In the genomic region with DNA sequence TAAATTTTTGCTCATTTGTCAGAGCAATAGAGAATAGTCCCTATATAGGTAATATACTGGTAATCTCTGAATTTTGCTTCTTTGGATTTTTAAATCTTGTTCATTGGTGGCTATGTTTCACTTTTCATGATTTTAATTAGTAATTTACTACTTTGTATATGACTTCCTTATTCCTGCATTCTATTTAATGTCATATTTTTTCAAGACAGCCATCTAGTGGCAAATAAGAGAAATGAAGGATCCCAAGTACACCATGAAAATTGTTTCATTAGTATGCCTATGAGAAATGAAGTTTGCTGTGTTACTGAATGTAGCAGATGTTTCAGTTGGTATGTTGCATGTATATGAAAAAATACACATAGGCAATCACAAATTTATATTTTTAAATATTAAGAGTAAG, we compare ENCODE assay signal across 8 cellular contexts.
DNase-seq lines count a peak whose midpoint lies in the region; ATAC-seq and TF ChIP-seq lines count a peak whose summit lies in the region.

No MANE protein-coding gene starts in this region.

- no peak for TF ChIP-seq POLR2A in esophagus muscularis mucosa (IDR thresholded peaks at IDR 0.05; ENCODE audit: low read depth)

- H3K4me1 ChIP-seq in PC-9 (replicated peaks; ENCODE audit: insufficient read depth), result no peaks in the 10 kb centered on the region
- H3K4me1 ChIP-seq in esophagus muscularis mucosa, result no peaks in the 10 kb centered on the region
- H3K4me1 ChIP-seq in psoas muscle, result no peaks in the 10 kb centered on the region

- TF ChIP-seq CTCF in PC-9 (conservative IDR thresholded peaks at IDR 0.05), result peak; percentile 63
- peak; percentile 60 to 70 (median 61) for TF ChIP-seq CTCF in esophagus muscularis mucosa (IDR thresholded peaks at IDR 0.05)
- peak; percentile 60 for TF ChIP-seq CTCF in psoas muscle (IDR thresholded peaks at IDR 0.05)

- no TSS peak for BruUV-seq in PC-9 (replicated peaks; lab: Mats Ljungman, UMichigan)

- intact Hi-C loops in PC-9 (cut with micrococcal nuclease; ENCODE audit: unreplicated experiment), result loop anchor here (5.0 kb wide), 2 partner anchors 81 to 101 kb away; a partner anchor contains a TSS
- intact Hi-C loops in esophagus muscularis mucosa (cut with DNase I), result loop anchor here (2.0 kb wide), 1 partner anchor 99 kb away; no protein-coding TSS in a partner anchor
- intact Hi-C loops in psoas muscle (cut with DNase I), result loop anchor here (1.0 to 10.0 kb wide), 3 partner anchors 99 to 163 kb away; no protein-coding TSS in a partner anchor

- no peak overlapping the region for H2AFZ ChIP-seq in PC-9

- H3F3A ChIP-seq in PC-9 (ENCODE audit: insufficient read depth, low read depth), result no peaks in the 10 kb centered on the region

- no peaks in the 10 kb centered on the region for H4K20me1 ChIP-seq in PC-9 (ENCODE audit: insufficient read depth)

- CTCF ChIA-PET in PC-9 (lab: Charles Lee), result interaction anchor here (0.7 kb wide), 1 partner anchor 24 kb away, joined by 3 read pairs; no protein-coding TSS in a partner anchor

- no peak overlapping the region for H3K4me2 ChIP-seq in PC-9

- POLR2A ChIA-PET in PC-9 (lab: Charles Lee; ENCODE audit: unreplicated experiment), result no interaction called here

- H3K4me3 ChIP-seq in PC-9 (no peak overlapping the region), esophagus muscularis mucosa (no peak overlapping the region), psoas muscle (no peak overlapping the region)

- no peaks in the 10 kb centered on the region for H3K79me2 ChIP-seq in PC-9 (ENCODE audit: low read depth)

- peak; percentile 43 for ATAC-seq in GM18861 (IDR thresholded peaks at IDR 0.05; ENCODE audit: unreplicated experiment)
- peak in 1 of 4 donors; percentile 76 for ATAC-seq in psoas muscle
- no peak for ATAC-seq in HG02938 (IDR thresholded peaks at IDR 0.05; ENCODE audit: unreplicated experiment)
- no peak for ATAC-seq in HG03378 (IDR thresholded peaks at IDR 0.05; ENCODE audit: unreplicated experiment)
- no peak for ATAC-seq in HG02870 (IDR thresholded peaks at IDR 0.05; ENCODE audit: unreplicated experiment)

- H3K36me3 ChIP-seq in PC-9 (ENCODE audit: low read depth) (no peaks in the 10 kb centered on the region; the same call in 1 of the 2 replicates), esophagus muscularis mucosa (peaks cover 0 to 45% (median 14%) of the 10 kb centered on the region in 4 donors), psoas muscle (ENCODE audit: insufficient read depth in 1 of 2, low read depth in 1 of 2) (peaks cover 0 to 23% of the 10 kb centered on the region in 2 donors)

- no peaks in the 10 kb centered on the region for H3K9me2 ChIP-seq in PC-9 (ENCODE audit: insufficient read depth)

- no peaks in the 10 kb centered on the region for H3K27me3 ChIP-seq in PC-9 (ENCODE audit: insufficient read depth, low read depth)
- H3K27me3 ChIP-seq in esophagus muscularis mucosa, result no peaks in the 10 kb centered on the region
- no peaks in the 10 kb centered on the region for H3K27me3 ChIP-seq in psoas muscle (ENCODE audit: insufficient read depth in 3 of 3, low read length in 2 of 3)

- H3K27ac ChIP-seq in PC-9 (no peak overlapping the region), esophagus muscularis mucosa (replicated peaks in 1 of 4) (no peak overlapping the region), psoas muscle (no peak overlapping the region)

- H3K9me3 ChIP-seq in PC-9 (ENCODE audit: insufficient read depth, low read depth) (no peaks in the 10 kb centered on the region), esophagus muscularis mucosa (no peaks in the 10 kb centered on the region), psoas muscle (no peaks in the 10 kb centered on the region)

- no peak for TF ChIP-seq EP300 in esophagus muscularis mucosa (IDR thresholded peaks at IDR 0.05)

- peak; percentile 45 for DNase-seq in AG08396 (ENCODE audit: low spot score)
- DNase-seq in PC-9, result no peak
- no peak for DNase-seq in esophagus muscularis mucosa (ENCODE audit: extremely low spot score)
- no peak for DNase-seq in psoas muscle
